3 cellular contexts compared by ENCODE assay signal in genomic region chr4:78989697-78990270, GRCh38.
TF ChIP-seq lines count a peak whose summit lies in the region.

No MANE protein-coding gene starts in this region.

TF ChIP-seq in GM23338, 12 proteins besides CTCF, POLR2A, EP300 and RAD21 (continues in another document):
- TF ChIP-seq, protein P1, sequence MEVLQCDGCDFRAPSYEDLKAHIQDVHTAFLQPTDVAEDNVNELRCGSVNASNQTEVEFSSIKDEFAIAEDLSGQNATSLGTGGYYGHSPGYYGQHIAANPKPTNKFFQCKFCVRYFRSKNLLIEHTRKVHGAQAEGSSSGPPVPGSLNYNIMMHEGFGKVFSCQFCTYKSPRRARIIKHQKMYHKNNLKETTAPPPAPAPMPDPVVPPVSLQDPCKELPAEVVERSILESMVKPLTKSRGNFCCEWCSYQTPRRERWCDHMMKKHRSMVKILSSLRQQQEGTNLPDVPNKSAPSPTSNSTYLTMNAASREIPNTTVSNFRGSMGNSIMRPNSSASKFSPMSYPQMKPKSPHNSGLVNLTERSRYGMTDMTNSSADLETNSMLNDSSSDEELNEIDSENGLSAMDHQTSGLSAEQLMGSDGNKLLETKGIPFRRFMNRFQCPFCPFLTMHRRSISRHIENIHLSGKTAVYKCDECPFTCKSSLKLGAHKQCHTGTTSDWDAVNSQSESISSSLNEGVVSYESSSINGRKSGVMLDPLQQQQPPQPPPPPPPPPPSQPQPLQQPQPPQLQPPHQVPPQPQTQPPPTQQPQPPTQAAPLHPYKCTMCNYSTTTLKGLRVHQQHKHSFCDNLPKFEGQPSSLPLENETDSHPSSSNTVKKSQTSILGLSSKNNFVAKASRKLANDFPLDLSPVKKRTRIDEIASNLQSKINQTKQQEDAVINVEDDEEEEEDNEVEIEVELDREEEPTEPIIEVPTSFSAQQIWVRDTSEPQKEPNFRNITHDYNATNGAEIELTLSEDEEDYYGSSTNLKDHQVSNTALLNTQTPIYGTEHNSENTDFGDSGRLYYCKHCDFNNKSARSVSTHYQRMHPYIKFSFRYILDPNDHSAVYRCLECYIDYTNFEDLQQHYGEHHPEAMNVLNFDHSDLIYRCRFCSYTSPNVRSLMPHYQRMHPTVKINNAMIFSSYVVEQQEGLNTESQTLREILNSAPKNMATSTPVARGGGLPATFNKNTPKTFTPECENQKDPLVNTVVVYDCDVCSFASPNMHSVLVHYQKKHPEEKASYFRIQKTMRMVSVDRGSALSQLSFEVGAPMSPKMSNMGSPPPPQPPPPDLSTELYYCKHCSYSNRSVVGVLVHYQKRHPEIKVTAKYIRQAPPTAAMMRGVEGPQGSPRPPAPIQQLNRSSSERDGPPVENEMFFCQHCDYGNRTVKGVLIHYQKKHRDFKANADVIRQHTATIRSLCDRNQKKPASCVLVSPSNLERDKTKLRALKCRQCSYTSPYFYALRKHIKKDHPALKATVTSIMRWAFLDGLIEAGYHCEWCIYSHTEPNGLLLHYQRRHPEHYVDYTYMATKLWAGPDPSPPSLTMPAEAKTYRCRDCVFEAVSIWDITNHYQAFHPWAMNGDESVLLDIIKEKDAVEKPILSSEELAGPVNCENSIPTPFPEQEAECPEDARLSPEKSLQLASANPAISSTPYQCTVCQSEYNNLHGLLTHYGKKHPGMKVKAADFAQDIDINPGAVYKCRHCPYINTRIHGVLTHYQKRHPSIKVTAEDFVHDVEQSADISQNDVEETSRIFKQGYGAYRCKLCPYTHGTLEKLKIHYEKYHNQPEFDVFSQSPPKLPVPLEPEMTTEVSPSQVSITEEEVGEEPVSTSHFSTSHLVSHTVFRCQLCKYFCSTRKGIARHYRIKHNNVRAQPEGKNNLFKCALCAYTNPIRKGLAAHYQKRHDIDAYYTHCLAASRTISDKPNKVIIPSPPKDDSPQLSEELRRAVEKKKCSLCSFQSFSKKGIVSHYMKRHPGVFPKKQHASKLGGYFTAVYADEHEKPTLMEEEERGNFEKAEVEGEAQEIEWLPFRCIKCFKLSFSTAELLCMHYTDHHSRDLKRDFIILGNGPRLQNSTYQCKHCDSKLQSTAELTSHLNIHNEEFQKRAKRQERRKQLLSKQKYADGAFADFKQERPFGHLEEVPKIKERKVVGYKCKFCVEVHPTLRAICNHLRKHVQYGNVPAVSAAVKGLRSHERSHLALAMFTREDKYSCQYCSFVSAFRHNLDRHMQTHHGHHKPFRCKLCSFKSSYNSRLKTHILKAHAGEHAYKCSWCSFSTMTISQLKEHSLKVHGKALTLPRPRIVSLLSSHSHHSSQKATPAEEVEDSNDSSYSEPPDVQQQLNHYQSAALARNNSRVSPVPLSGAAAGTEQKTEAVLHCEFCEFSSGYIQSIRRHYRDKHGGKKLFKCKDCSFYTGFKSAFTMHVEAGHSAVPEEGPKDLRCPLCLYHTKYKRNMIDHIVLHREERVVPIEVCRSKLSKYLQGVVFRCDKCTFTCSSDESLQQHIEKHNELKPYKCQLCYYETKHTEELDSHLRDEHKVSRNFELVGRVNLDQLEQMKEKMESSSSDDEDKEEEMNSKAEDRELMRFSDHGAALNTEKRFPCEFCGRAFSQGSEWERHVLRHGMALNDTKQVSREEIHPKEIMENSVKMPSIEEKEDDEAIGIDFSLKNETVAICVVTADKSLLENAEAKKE (CRISPR knock-in tag; IDR thresholded peaks at IDR 0.05), result no peak

TF ChIP-seq in HEK293, 187 proteins besides CTCF, POLR2A, EP300 and RAD21:
- TF ChIP-seq ZSCAN4 (tag by site-specific recombination; IDR thresholded peaks at IDR 0.05) (peak; percentile 92), ZNF19 (tag by site-specific recombination; IDR thresholded peaks at IDR 0.05; ENCODE audit: low read depth) (no peak), ZNF146 (tag by site-specific recombination; IDR thresholded peaks at IDR 0.05) (no peak)
TF ChIP-seq in HEK293: peak in this region for 1.

TF ChIP-seq in K562, 482 proteins besides CTCF, POLR2A, EP300 and RAD21:
- TF ChIP-seq PTRF (tag; IDR thresholded peaks at IDR 0.05) (no peak), CREM (IDR thresholded peaks at IDR 0.05; ENCODE audit: low read depth) (0 out of 2 replicates have a peak, but pooled peaks have one; percentile 6), POLR2AphosphoS5 (IDR thresholded peaks at IDR 0.05; ENCODE audit: control insufficient read depth, insufficient read depth, low read depth, low read length) (no peak)
